Comparison of ENCODE assay signal across 9 cellular contexts in genomic region chr12:46160081-46160980, GRCh38.
DNase-seq lines count a peak whose midpoint lies in the region; ATAC-seq and TF ChIP-seq lines count a peak whose summit lies in the region.
"Had no signal": no experiment of that assay in that cellular context is flagged by ENCODE, and none has a peak within 500 bp of the region (broad histone marks: within the 10 kb centered on the region; RNA-seq: fewer than 3 reads in every experiment).

No MANE protein-coding gene starts in this region.

- no peaks in the 10 kb centered on the region for H3K36me3 ChIP-seq in lower lobe of right lung

- H3K27me3 ChIP-seq in lower lobe of right lung (ENCODE audit: low read depth) = no peaks in the 10 kb centered on the region

- no peak overlapping the region for H3K4me3 ChIP-seq in lower lobe of right lung

- H3K4me3 Mint-ChIP-seq in activated naive CD8-positive, alpha-beta T cell treated with anti-CD3 and anti-CD28 coated beads, Interleukin-2, amount 50 U/mL, for 24 hours = no peak overlapping the region
- H3K4me3 Mint-ChIP-seq: CD4-positive, CD25-positive, alpha-beta regulatory T cell had no signal

- intact Hi-C loops in lower lobe of right lung (cut with DNase I) = no loop called here

- peak; percentile 98 for DNase-seq in ACHN
- DNase-seq in NCI-H1105 treated with DMSO at 0.1 percent for 48 hours (lab: John Stamatoyannopoulos, UW) = peak; percentile 98
- DNase-seq in astrocyte of the hippocampus (ENCODE audit: low read depth, low spot score) = peak; percentile 97
- no peak for DNase-seq in lower lobe of right lung
- no peak for DNase-seq in activated naive CD8-positive, alpha-beta T cell treated with anti-CD3 and anti-CD28 coated beads, Interleukin-2, amount 50 U/mL, for 24 hours
- DNase-seq in activated T-cell treated with anti-CD3 and anti-CD28 coated beads, Interleukin-2, amount 50 U/mL, for 1 hour = no peak
- DNase-seq in HuH-7.5 (ENCODE audit: low spot score) = no peak
- DNase-seq: CD4-positive, CD25-positive, alpha-beta regulatory T cell had no signal

- H3K4me1 Mint-ChIP-seq in activated naive CD8-positive, alpha-beta T cell treated with anti-CD3 and anti-CD28 coated beads, Interleukin-2, amount 50 U/mL, for 24 hours = peaks cover 12% of the 10 kb centered on the region

- no peak overlapping the region for H3K27ac ChIP-seq in lower lobe of right lung

- no peak overlapping the region for H3K27ac Mint-ChIP-seq in activated naive CD8-positive, alpha-beta T cell treated with anti-CD3 and anti-CD28 coated beads, Interleukin-2, amount 50 U/mL, for 24 hours

- H3K36me3 Mint-ChIP-seq in activated naive CD8-positive, alpha-beta T cell treated with anti-CD3 and anti-CD28 coated beads, Interleukin-2, amount 50 U/mL, for 24 hours (ENCODE audit: low read depth) = peaks cover 9% of the 10 kb centered on the region

- in situ Hi-C loops in ACHN (cut with HindIII; ENCODE audit: low pct_ligation_motif_present, low pct_unique_long_range_greater_than_20kb, low sequenced_read_pairs) = loop anchor here (25.0 kb wide), 1 partner anchor 202 kb away; the partner anchor contains the start of gene SLC38A2

- H3K4me1 ChIP-seq in lower lobe of right lung = no peaks in the 10 kb centered on the region

- H3K27me3 Mint-ChIP-seq in activated naive CD8-positive, alpha-beta T cell treated with anti-CD3 and anti-CD28 coated beads, Interleukin-2, amount 50 U/mL, for 24 hours = no peaks in the 10 kb centered on the region

- H3K9me3 Mint-ChIP-seq in activated naive CD8-positive, alpha-beta T cell treated with anti-CD3 and anti-CD28 coated beads, Interleukin-2, amount 50 U/mL, for 24 hours = peaks cover 13% of the 10 kb centered on the region

- ATAC-seq in lower lobe of right lung = peak; percentile 73 to 86
- ATAC-seq in activated naive CD8-positive, alpha-beta T cell treated with anti-CD3 and anti-CD28 coated beads, Interleukin-2, amount 50 U/mL, for 24 hours = no peak
- ATAC-seq in GM18861 (IDR thresholded peaks at IDR 0.05; ENCODE audit: unreplicated experiment) = no peak

- TF ChIP-seq CTCF in lower lobe of right lung (IDR thresholded peaks at IDR 0.05) = no peak

- H3K9me3 ChIP-seq in lower lobe of right lung = peaks cover 3% of the 10 kb centered on the region

Comparison
In these comparisons a context has a peak if more than half of its experiments do, and no peak if none do; other contexts are left out.
1. DNase-seq: peak in ACHN (single experiment), NCI-H1105 treated with DMSO at 0.1 percent for 48 hours (single experiment) and astrocyte of the hippocampus (single experiment); none in lower lobe of right lung (single experiment), activated naive CD8-positive, alpha-beta T cell treated with anti-CD3 and anti-CD28 coated beads, Interleukin-2, amount 50 U/mL, for 24 hours (single experiment), activated T-cell treated with anti-CD3 and anti-CD28 coated beads, Interleukin-2, amount 50 U/mL, for 1 hour (single experiment) and HuH-7.5 (single experiment).
2. ATAC-seq: peak in lower lobe of right lung (2 of 2); none in activated naive CD8-positive, alpha-beta T cell treated with anti-CD3 and anti-CD28 coated beads, Interleukin-2, amount 50 U/mL, for 24 hours (single experiment) and GM18861 (single experiment).